In the genomic region with DNA sequence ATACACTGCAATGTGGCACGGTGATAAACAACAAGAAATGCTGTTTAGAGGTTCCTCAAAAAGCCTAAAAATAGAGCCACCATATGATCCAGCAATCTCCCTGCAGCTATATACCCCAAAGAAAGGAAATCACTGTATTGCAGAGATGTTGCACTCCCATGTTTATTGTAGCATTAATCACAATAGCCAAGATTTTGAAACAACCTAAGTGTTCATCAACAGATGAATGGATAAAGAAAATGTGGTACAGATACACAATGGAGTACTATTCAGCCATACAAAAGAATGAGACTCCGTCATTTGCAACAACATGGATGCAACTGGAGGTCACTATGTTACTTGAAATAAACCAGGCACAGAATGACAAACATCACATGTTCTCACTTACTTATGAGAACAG, we compare ENCODE assay signal across 27 cellular contexts.
"Had no signal": no experiment of that assay in that cellular context is flagged by ENCODE, and none has a peak within 500 bp of the region (broad histone marks: within the 10 kb centered on the region; RNA-seq: fewer than 3 reads in every experiment).

No MANE protein-coding gene starts in this region.

- H3K36me3 ChIP-seq: stomach, suprapubic skin, thoracic aorta, thyroid gland, tibial artery, tibial nerve, transverse colon, upper lobe of left lung, upper lobe of right lung, uterus, vagina had no signal

- DNase-seq: stimulated activated CD4-positive, alpha-beta T cell treated with anti-CD3 and anti-CD28 coated beads, Interleukin-2, amount 100 ng/mL, for 48 hours; stimulated activated CD4-positive, alpha-beta T cell treated with anti-CD3 and anti-CD28 coated beads, Interleukin-4, amount 100 ng/mL, for 1 hour; stimulated activated CD4-positive, alpha-beta T cell treated with anti-CD3 and anti-CD28 coated beads, Interleukin-4, amount 100 ng/mL, for 24 hours; stimulated activated CD4-positive, alpha-beta T cell treated with anti-CD3 and anti-CD28 coated beads, Interleukin-4, amount 100 ng/mL, for 4 hours; stimulated activated CD8-positive, alpha-beta memory T cell treated with anti-CD3 and anti-CD28 coated beads, Interleukin-4, amount 100 ng/mL, for 48 hours; stimulated activated naive B cell treated with anti-CD40 and anti-IgM and Interleukin-4, amounts not matched to agents 10 μg/mL and 1 μg/mL and 100 μg/mL, for 72 hours; stimulated activated naive CD4-positive, alpha-beta T cell; stimulated activated naive CD4-positive, alpha-beta T cell treated with Interleukin-2 at 50 U/mL for 16 hours; stimulated activated naive CD8-positive, alpha-beta T cell treated with anti-CD3 and anti-CD28 coated beads, Interleukin-15, amount 100 ng/mL, for 72 hours; stimulated activated naive CD8-positive, alpha-beta T cell treated with anti-CD3 and anti-CD28 coated beads, Interleukin-15, Interleukin-2, amounts not matched to agents 100 U/mL and 50 U/mL, for 24 hours; stomach; substantia nigra; testis; thyroid gland; tibial artery; transverse colon; trophoblast cell; upper lobe of left lung; upper lobe of right lung; uterus had no signal

- H3K27ac ChIP-seq: stomach, suprapubic skin, testis, thoracic aorta, thyroid gland, tibial artery, tibial nerve, transverse colon, upper lobe of left lung, upper lobe of right lung, uterus, vagina had no signal

- H3K4me3 ChIP-seq: stomach, suprapubic skin, testis, thoracic aorta, thyroid gland, tibial artery, tibial nerve, transverse colon, upper lobe of left lung, upper lobe of right lung, uterus, vagina had no signal

- H3K27me3 ChIP-seq: suprapubic skin, testis, thyroid gland, tibial artery, tibial nerve, transverse colon, upper lobe of left lung, upper lobe of right lung, uterus, vagina had no signal

- H3K9me3 ChIP-seq: stomach, suprapubic skin, testis, thoracic aorta, thyroid gland, tibial artery, tibial nerve, transverse colon, upper lobe of left lung, upper lobe of right lung, uterus, vagina had no signal

- H3K4me1 ChIP-seq: stomach, suprapubic skin, testis, thyroid gland, tibial artery, tibial nerve, transverse colon, upper lobe of left lung, upper lobe of right lung, uterus, vagina had no signal

- FAIRE-seq: urothelium cell line had no signal

- ATAC-seq: stimulated activated effector memory CD8-positive, alpha-beta T cell treated with anti-CD3 and anti-CD28 coated beads, Interleukin-12 subunit alpha, Interleukin-12 subunit beta, amount 100 ng/mL, for 72 hours; stimulated activated memory B cell treated with anti-CD40 and anti-IgM and Interleukin-4, amounts not matched to agents 10 μg/mL and 1 μg/mL and 100 μg/mL, for 72 hours; stimulated activated naive B cell treated with anti-CD40 and anti-IgM and Interleukin-4, amounts not matched to agents 10 μg/mL and 1 μg/mL and 100 μg/mL, for 72 hours; stimulated activated naive CD8-positive, alpha-beta T cell treated with anti-CD3 and anti-CD28 coated beads, Interleukin-15, amount 100 ng/mL, for 72 hours; stimulated activated naive CD8-positive, alpha-beta T cell treated with anti-CD3 and anti-CD28 coated beads, Interleukin-15, Interleukin-2, amounts not matched to agents 100 U/mL and 50 U/mL, for 24 hours; upper lobe of right lung had no signal
